13 cellular contexts compared by ENCODE assay signal in genomic region chr2:64622443-64623231, GRCh38. TPM values are rescaled to one million over a fixed set of nuclear protein-coding genes. Genes with fewer than 3 reads are reported as not detected.
DNase-seq lines count a peak whose midpoint lies in the region; ATAC-seq and TF ChIP-seq lines count a peak whose summit lies in the region.
"Had no signal": no experiment of that assay in that cellular context is flagged by ENCODE, and none has a peak within 500 bp of the region (broad histone marks: within the 10 kb centered on the region; RNA-seq: fewer than 3 reads in every experiment).

No MANE protein-coding gene starts in this region.

- no peaks in the 10 kb centered on the region for H3K9me3 ChIP-seq in SJCRH30 (replicated peaks)
- H3K9me3 ChIP-seq: psoas muscle had no signal

- no peaks in the 10 kb centered on the region for H3K9me3 Mint-ChIP-seq in osteocyte (ENCODE audit: unreplicated experiment)

- DNase-seq in ELR (ENCODE audit: low read depth): peak; percentile 24
- peak; percentile 87 to 90 for DNase-seq in SJCRH30
- no peak for DNase-seq in fibroblast of villous mesenchyme (ENCODE audit: low read depth)
- no peak for DNase-seq in osteocyte (ENCODE audit: extremely low spot score, unreplicated experiment)
- DNase-seq: DND-41, Karpas-422, psoas muscle had no signal

- ATAC-seq in GM19351 (IDR thresholded peaks at IDR 0.05; ENCODE audit: unreplicated experiment) (no peak), GM21723 (IDR thresholded peaks at IDR 0.05; ENCODE audit: unreplicated experiment) (no peak), HG03565 (IDR thresholded peaks at IDR 0.05; ENCODE audit: unreplicated experiment) (no peak), HG02938 (IDR thresholded peaks at IDR 0.05; ENCODE audit: unreplicated experiment) (no peak)
- ATAC-seq: activated CD4-positive, CD25-positive, alpha-beta regulatory T cell treated with anti-CD3 and anti-CD28 coated beads, Interleukin-2, amount 50 U/mL, for 24 hours; psoas muscle had no signal

- peak overlapping the region; percentile 77 for H3K27ac Mint-ChIP-seq in osteocyte (ENCODE audit: unreplicated experiment)

- no peaks in the 10 kb centered on the region for H3K36me3 ChIP-seq in SJCRH30

- no peak overlapping the region for H3K4me3 Mint-ChIP-seq in osteocyte (ENCODE audit: unreplicated experiment)

- H3K4me3 ChIP-seq in SJCRH30 (peak overlapping the region; percentile 33), fibroblast of villous mesenchyme (ENCODE audit: low read depth, low read length) (no peak overlapping the region)
- H3K4me3 ChIP-seq: psoas muscle had no signal

- no peaks in the 10 kb centered on the region for H3K27me3 ChIP-seq in SJCRH30

- no peaks in the 10 kb centered on the region for H3K27me3 Mint-ChIP-seq in osteocyte (ENCODE audit: unreplicated experiment)

- H3K36me3 Mint-ChIP-seq in osteocyte (ENCODE audit: unreplicated experiment): no peaks in the 10 kb centered on the region

- H3K4me1 Mint-ChIP-seq in osteocyte (ENCODE audit: unreplicated experiment): peaks cover 23% of the 10 kb centered on the region

- peak; percentile 41 for TF ChIP-seq CTCF in fibroblast of villous mesenchyme (IDR thresholded peaks at IDR 0.05; ENCODE audit: insufficient read depth, low read depth, low read length)
- TF ChIP-seq CTCF in osteocyte (IDR thresholded peaks at IDR 0.05): peak; percentile 47

- H3K4me1 ChIP-seq in SJCRH30: peaks cover 26% of the 10 kb centered on the region

- peak overlapping the region; percentile 80 for H3K27ac ChIP-seq in SJCRH30
- H3K27ac ChIP-seq: epithelial cell of prostate, psoas muscle had no signal

RNA-seq across cellular contexts. Expression of gene SERTAD2, which starts 31.1 kb away (rescaled TPM):
- 30.9 and 34.7 TPM in 2 replicates for total RNA-seq in SJCRH30 (2014; rRNA removed; shearing (Covaris generic))
- total RNA-seq in fibroblast of villous mesenchyme (6.8 and 7.8 TPM in 2 replicates), osteocyte (15.5 and 17.4 TPM in 2 replicates)

Comparison
In these comparisons a context has a peak if more than half of its experiments do, and no peak if none do; other contexts are left out.
1. DNase-seq: peak in ELR (single experiment) and SJCRH30 (2 of 2); none in fibroblast of villous mesenchyme (single experiment) and osteocyte (single experiment).